ENCODE assay signal across 25 cellular contexts in genomic region chr16:61382435-61382834, GRCh38.
"Had no signal": no experiment of that assay in that cellular context is flagged by ENCODE, and none has a peak within 500 bp of the region (broad histone marks: within the 10 kb centered on the region; RNA-seq: fewer than 3 reads in every experiment).

No MANE protein-coding gene starts in this region.

- H3K27ac ChIP-seq: epithelial cell of prostate, gastrocnemius medialis, hepatocyte, left lung, ovary, psoas muscle, sigmoid colon, stomach, thyroid gland, vagina had no signal

- DNase-seq: effector CD8-positive, alpha-beta T cell; endodermal cell; foreskin fibroblast; gastrocnemius medialis; head of caudate nucleus; left cardiac atrium; left lung; mesenchymal stem cell; mucosa of descending colon; naive B cell; nucleus accumbens; ovary; posterior cingulate gyrus; psoas muscle; right cardiac atrium; sigmoid colon; stimulated activated CD4-positive, alpha-beta T cell treated with anti-CD3 and anti-CD28 coated beads, Interleukin-2, amount 100 ng/mL, for 24 hours; stimulated activated CD4-positive, alpha-beta T cell treated with anti-CD3 and anti-CD28 coated beads, Interleukin-4, amount 100 ng/mL, for 24 hours; stimulated activated naive CD4-positive, alpha-beta T cell treated with Interleukin-2 at 50 U/mL for 16 hours; stomach; thyroid gland; trophoblast cell had no signal
